8 cellular contexts compared by ENCODE assay signal in the genomic region with DNA sequence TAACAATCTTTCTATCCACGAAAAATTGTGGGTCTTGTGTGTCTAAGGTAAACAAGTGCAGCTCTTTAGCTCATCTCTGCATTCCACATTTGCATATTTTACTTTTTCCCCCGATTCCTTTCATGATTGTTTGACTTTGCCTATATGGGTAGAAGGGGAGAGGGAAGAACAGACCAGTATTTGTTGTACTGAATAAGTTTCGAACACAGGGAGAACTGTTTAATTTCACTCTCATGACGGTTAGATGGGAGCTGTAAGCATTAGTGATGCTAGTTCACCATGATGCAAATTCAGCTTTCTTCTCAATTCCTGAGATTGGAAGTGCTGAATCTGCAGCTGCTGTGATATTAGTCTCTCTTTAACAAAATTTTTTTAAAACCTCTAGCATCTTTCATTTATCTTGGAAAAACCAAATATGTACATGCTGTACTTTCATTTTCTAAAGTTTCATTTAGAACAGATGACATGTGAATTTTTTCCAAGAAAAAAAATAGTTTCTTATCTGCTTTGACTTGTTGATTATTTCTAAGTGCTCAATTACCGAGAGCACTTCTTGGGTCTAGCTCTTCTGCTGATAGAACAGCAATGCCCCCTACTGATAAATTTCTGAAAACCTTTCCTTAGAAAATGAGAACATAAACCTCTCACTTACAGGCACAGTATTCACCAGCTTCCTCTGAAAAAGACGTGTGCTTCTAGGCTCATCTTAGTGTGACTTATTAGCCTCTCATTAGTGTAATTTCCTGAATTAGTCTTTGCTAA.
DNase-seq lines count a peak whose midpoint lies in the region; ATAC-seq and TF ChIP-seq lines count a peak whose summit lies in the region.

No MANE protein-coding gene starts in this region.

- H3K27ac ChIP-seq in dorsolateral prefrontal cortex, result peak overlapping the region in 58 of 59 donors; percentile 13 to 91 (median 81)
- no peak overlapping the region for H3K27ac ChIP-seq in tibial nerve

- POLR2A ChIA-PET in HEK293T (lab: Yijun Ruan, JAX), result no interaction called here

- no peak for ATAC-seq in sciatic nerve

- H3K36me3 ChIP-seq in tibial nerve, result no peaks in the 10 kb centered on the region

- TF ChIP-seq CTCF in dorsolateral prefrontal cortex (IDR thresholded peaks at IDR 0.05 in 54 of 56, conservative IDR thresholded peaks at IDR 0.05 in 2 of 56; ENCODE audit: low read depth in 1 of 56, partially characterized antibody in 56 of 56) (peak; percentile 59 to 94 (median 81)), tibial nerve (IDR thresholded peaks at IDR 0.05) (peak in 2 of 5 experiments; percentile 22 to 26)

- TF ChIP-seq POLR2A in tibial nerve (IDR thresholded peaks at IDR 0.05), result no peak

- H3K4me3 ChIP-seq in dorsolateral prefrontal cortex (peak overlapping the region in 31 of 59 donors; percentile 3 to 47 (median 17)), tibial nerve (no peak overlapping the region)

- CTCF ChIA-PET in HEK293T (lab: Yijun Ruan, JAX), result interaction anchor here (0.6 to 1.4 kb wide), 4 partner anchors 185 to 1387 kb away, joined by 3 to 4 read pairs (median 4); no protein-coding TSS in a partner anchor

- no peaks in the 10 kb centered on the region for H3K27me3 ChIP-seq in dorsolateral prefrontal cortex
- no peaks in the 10 kb centered on the region for H3K27me3 ChIP-seq in tibial nerve

- peaks cover 0 to 5% (median 0%) of the 10 kb centered on the region in 4 donors for H3K9me3 ChIP-seq in tibial nerve

- no peaks in the 10 kb centered on the region for H3K4me1 ChIP-seq in tibial nerve

- intact Hi-C loops in dorsolateral prefrontal cortex (cut with DNase I), result loop anchor here (2.0 to 10.0 kb wide), 4 partner anchors 114 to 630 kb away; no protein-coding TSS in a partner anchor
- intact Hi-C loops in sciatic nerve (cut with DNase I), result no loop called here

- peak; percentile 33 for DNase-seq in COR-L47 (lab: John Stamatoyannopoulos, UW)
- DNase-seq in HEK293T (ENCODE audit: extremely low spot score), result peak; percentile 18
- DNase-seq in NCI-H526 treated with DMSO at 0.1 percent for 48 hours (lab: John Stamatoyannopoulos, UW), result peak; percentile 48
- DNase-seq in dorsolateral prefrontal cortex, result no peak
- peak; percentile 49 for DNase-seq in renal cortical epithelial cell (ENCODE audit: low read depth)
- DNase-seq in NK-92 (lab: John Stamatoyannopoulos, UW; ENCODE audit: unreplicated experiment), result no peak
- no peak for DNase-seq in tibial nerve (ENCODE audit: low spot score in 2 of 2)
- DNase-seq in sciatic nerve (ENCODE audit: low spot score), result no peak

- no peak for TF ChIP-seq EP300 in tibial nerve (IDR thresholded peaks at IDR 0.05)

- 19% methylated on average over 6 of the region's 6 CpGs for WGBS in tibial nerve, 2 donors

TF ChIP-seq in HEK293T, 16 proteins besides CTCF, POLR2A, EP300 and RAD21:
- TF ChIP-seq SUZ12 (IDR thresholded peaks at IDR 0.05) (no peak), NFRKB (IDR thresholded peaks at IDR 0.05) (no peak), FOXA1 (IDR thresholded peaks at IDR 0.05) (no peak), L3MBTL2 (conservative IDR thresholded peaks at IDR 0.05) (no peak), LEF1 (IDR thresholded peaks at IDR 0.05; ENCODE audit: borderline replicate concordance) (no peak), ARNT (IDR thresholded peaks at IDR 0.05) (no peak), ZNF384 (IDR thresholded peaks at IDR 0.05) (no peak), BHLHE40 (IDR thresholded peaks at IDR 0.05; ENCODE audit: borderline replicate concordance) (no peak), FOXK2 (IDR thresholded peaks at IDR 0.05) (no peak)
- TF ChIP-seq, protein P1, sequence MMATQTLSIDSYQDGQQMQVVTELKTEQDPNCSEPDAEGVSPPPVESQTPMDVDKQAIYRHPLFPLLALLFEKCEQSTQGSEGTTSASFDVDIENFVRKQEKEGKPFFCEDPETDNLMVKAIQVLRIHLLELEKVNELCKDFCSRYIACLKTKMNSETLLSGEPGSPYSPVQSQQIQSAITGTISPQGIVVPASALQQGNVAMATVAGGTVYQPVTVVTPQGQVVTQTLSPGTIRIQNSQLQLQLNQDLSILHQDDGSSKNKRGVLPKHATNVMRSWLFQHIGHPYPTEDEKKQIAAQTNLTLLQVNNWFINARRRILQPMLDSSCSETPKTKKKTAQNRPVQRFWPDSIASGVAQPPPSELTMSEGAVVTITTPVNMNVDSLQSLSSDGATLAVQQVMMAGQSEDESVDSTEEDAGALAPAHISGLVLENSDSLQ (IDR thresholded peaks at IDR 0.05), result no peak

Comparison
In these comparisons a context has a peak if more than half of its experiments do, and no peak if none do; other contexts are left out.
1. DNase-seq: peak in COR-L47 (single experiment), HEK293T (single experiment), NCI-H526 treated with DMSO at 0.1 percent for 48 hours (single experiment) and renal cortical epithelial cell (single experiment); none in dorsolateral prefrontal cortex (0 of 10), NK-92 (single experiment), tibial nerve (0 of 2) and sciatic nerve (single experiment).
2. H3K27ac ChIP-seq: peak in dorsolateral prefrontal cortex (58 of 59); none in tibial nerve (0 of 4).
3. H3K4me3 ChIP-seq: peak in dorsolateral prefrontal cortex (31 of 59); none in tibial nerve (0 of 4).